In genomic region chr12:27523305-27523641, GRCh38 we compare ENCODE assay signal across 1 cellular context.
TF ChIP-seq lines count a peak whose summit lies in the region.

No MANE protein-coding gene starts in this region.

TF ChIP-seq in WTC11, 78 proteins besides CTCF, POLR2A, EP300 and RAD21 (continued from another document):
- TF ChIP-seq RELA (CRISPR knock-in tag; IDR thresholded peaks at IDR 0.05; ENCODE audit: borderline replicate concordance) = no peak
TF ChIP-seq in WTC11: peak in this region for 0.
